In genomic region chr9:82552784-82553183, GRCh38 we compare ENCODE assay signal across 6 cellular contexts.
"Had no signal": no experiment of that assay in that cellular context is flagged by ENCODE, and none has a peak within 500 bp of the region (broad histone marks: within the 10 kb centered on the region; RNA-seq: fewer than 3 reads in every experiment).

No MANE protein-coding gene starts in this region.

- DNase-seq: IMR-90, KBM-7 had no signal

- ATAC-seq: HepG2, K562 had no signal

- FAIRE-seq: HepG2, HTR-8/SVneo, K562 had no signal

- H3K4me3 ChIP-seq: K562 had no signal

- H3K27ac ChIP-seq: HL-60 had no signal
